In the genomic region with DNA sequence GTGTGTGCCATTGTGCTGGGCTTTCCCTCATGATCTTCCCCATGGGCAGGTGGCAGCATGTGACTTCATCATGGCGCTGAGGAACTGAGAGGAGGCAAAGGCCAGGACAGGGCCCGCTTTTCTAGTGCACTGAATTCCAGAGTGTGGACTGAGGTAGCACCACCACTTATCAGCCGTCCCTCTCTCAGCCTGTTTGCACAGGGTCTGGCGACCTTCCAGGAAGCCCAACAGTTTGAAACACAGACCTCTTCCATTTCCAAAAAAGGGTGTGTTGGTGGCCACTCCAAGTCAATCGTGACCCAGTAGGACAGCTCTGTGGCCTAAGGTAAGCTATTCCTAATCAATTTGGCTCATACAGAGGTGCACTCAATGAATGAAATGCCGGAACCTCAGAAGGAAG, we compare ENCODE assay signal across 20 cellular contexts. TPM values are rescaled to one million over a fixed set of nuclear protein-coding genes. Genes with fewer than 3 reads are reported as not detected.
"Had no signal": no experiment of that assay in that cellular context is flagged by ENCODE, and none has a peak within 500 bp of the region (broad histone marks: within the 10 kb centered on the region; RNA-seq: fewer than 3 reads in every experiment).

No MANE protein-coding gene starts in this region.

- H3K9me3 ChIP-seq: ovary, psoas muscle, stomach had no signal

- H3K27ac ChIP-seq: epithelial cell of prostate, ovary, stomach had no signal

- DNase-seq: activated CD4-positive, alpha-beta T cell treated with anti-CD3 and anti-CD28 coated beads, Interleukin-2, amount 50 U/mL, for 4 hours; activated gamma-delta T cell treated with Interleukin-2 at 50 U/mL for 16 hours; activated T-cell treated with anti-CD3 and anti-CD28 coated beads for 4 hours; amniotic stem cell; central memory CD4-positive, alpha-beta T cell; dorsolateral prefrontal cortex; foreskin fibroblast; hypothalamus; stimulated activated CD4-positive, alpha-beta T cell treated with anti-CD3 and anti-CD28 coated beads, Interleukin-4, amount 100 ng/mL, for 1 hour; stomach had no signal

- ATAC-seq: activated naive CD4-positive, alpha-beta T cell treated with anti-CD3 and anti-CD28 coated beads, Interleukin-2, amount 50 U/mL, for 72 hours; left lobe of liver; psoas muscle; sciatic nerve had no signal

- H3K4me2 ChIP-seq: smooth muscle cell had no signal

- H3K27me3 ChIP-seq: dorsolateral prefrontal cortex, ovary, stomach had no signal

- H3K4me3 ChIP-seq: dorsolateral prefrontal cortex, ovary, psoas muscle, smooth muscle cell, stomach had no signal

- H3K36me3 ChIP-seq: ovary had no signal

RNA-seq across cellular contexts. Expression of a gene that starts 11.2 kb away (rescaled TPM):
- total RNA-seq: T-helper 2 cell treated with Interferon-gamma antibody and Interleukin-4, amounts not matched to agents 100 ng/mL and 5 ng/mL, for 36 hours had no signal

RNA-seq across cellular contexts. Expression of a gene that starts 54.5 kb away (rescaled TPM):
- total RNA-seq: activated naive CD4-positive, alpha-beta T cell treated with anti-CD3 and anti-CD28 coated beads, Interleukin-2, amount 50 U/mL, for 72 hours; activated T-helper 1 cell treated with anti-CD3 and anti-CD28 coated beads, Interleukin-12 subunit alpha, Interleukin-12 subunit beta, Interleukin-2, Interleukin-4 antibody, amounts not matched to agents 30 ng/mL and 10 ng/mL and 1 ng/mL, durations not matched to agents 14 hours and 24 hours and 36 hours; smooth muscle cell; T-helper 2 cell treated with Interferon-gamma antibody and Interleukin-4, amounts not matched to agents 100 ng/mL and 5 ng/mL, for 36 hours; temporal lobe had no signal
- polyA plus RNA-seq: smooth muscle cell had no signal
